ENCODE assay signal across 8 cellular contexts in the genomic region with DNA sequence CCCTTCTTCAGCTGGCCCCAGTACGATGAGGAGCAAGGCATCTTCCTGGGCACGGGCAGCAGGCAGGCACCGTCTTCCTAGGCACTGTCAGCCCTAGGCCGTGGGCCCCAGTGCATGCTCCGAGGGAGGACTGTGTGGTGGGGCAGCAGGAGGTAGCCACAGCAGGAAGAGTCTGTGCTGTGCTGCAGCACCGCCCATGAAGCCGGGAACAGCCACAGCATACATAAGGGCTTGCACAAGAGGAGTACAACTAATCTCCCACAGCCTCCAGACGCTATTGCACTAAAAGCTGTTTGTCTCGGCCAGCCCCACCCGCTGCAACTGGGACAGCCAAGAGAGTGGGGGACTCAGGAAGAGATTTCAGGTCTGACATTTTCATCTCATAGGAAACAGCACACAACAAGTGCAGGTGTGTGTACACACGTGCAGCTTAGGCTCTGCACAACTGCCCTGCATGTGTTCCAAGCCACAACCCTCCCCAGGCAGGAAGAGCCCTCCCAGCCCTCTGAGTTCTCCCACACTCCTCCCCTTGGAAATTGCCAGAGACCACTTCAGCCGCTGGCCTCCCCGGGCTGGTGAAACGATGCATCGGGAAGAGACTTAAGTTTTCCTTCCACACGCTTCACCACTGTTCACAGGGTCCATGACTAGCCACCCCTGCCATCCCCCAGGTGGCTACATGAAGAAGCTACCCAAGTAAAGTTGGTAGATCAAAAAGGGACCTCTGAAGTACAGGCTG.
DNase-seq lines count a peak whose midpoint lies in the region; ATAC-seq and TF ChIP-seq lines count a peak whose summit lies in the region.

No MANE protein-coding gene starts in this region.

- peak overlapping the region; percentile 24 to 47 for H3K27ac ChIP-seq in left lung
- peak overlapping the region; percentile 66 for H3K27ac ChIP-seq in temporal lobe (ENCODE audit: low read depth, low read length)

- no peaks in the 10 kb centered on the region for H3K9me3 ChIP-seq in left lung

- peaks cover 25 to 46% of the 10 kb centered on the region in 2 donors for H3K4me1 ChIP-seq in left lung

- ATAC-seq in left lung = peak; percentile 75
- ATAC-seq in GM18519 (IDR thresholded peaks at IDR 0.05; ENCODE audit: low FRiP score, unreplicated experiment) = no peak
- ATAC-seq in GM21390 (IDR thresholded peaks at IDR 0.05; ENCODE audit: unreplicated experiment) = no peak
- no peak for ATAC-seq in HG03280 (IDR thresholded peaks at IDR 0.05; ENCODE audit: unreplicated experiment)
- ATAC-seq in GM18907 (IDR thresholded peaks at IDR 0.05; ENCODE audit: unreplicated experiment) = no peak

- DNase-seq in NOMO-1 treated with DMSO at 0.1 percent for 48 hours (lab: John Stamatoyannopoulos, UW; ENCODE audit: unreplicated experiment) = peak; percentile 66
- DNase-seq in choroid plexus epithelial cell (ENCODE audit: low read depth) = peak; percentile 93
- no peak for DNase-seq in left lung

- H3K36me3 ChIP-seq in left lung = peaks cover 0 to 11% of the 10 kb centered on the region in 2 donors

- intact Hi-C loops in left lung (cut with DNase I) = no loop called here

- no peaks in the 10 kb centered on the region for H3K27me3 ChIP-seq in left lung

- TF ChIP-seq CTCF in choroid plexus epithelial cell (conservative IDR thresholded peaks at IDR 0.05; ENCODE audit: low read depth, low read length) (no peak), left lung (IDR thresholded peaks at IDR 0.05) (no peak)

- no peak overlapping the region for H3K4me3 ChIP-seq in choroid plexus epithelial cell (ENCODE audit: low read depth, low read length)
- H3K4me3 ChIP-seq in left lung = no peak overlapping the region

Comparison
In these comparisons a context has a peak if more than half of its experiments do, and no peak if none do; other contexts are left out.
1. DNase-seq: peak in NOMO-1 treated with DMSO at 0.1 percent for 48 hours (single experiment) and choroid plexus epithelial cell (single experiment); none in left lung (0 of 2).